8 cellular contexts compared by ENCODE assay signal in the genomic region with DNA sequence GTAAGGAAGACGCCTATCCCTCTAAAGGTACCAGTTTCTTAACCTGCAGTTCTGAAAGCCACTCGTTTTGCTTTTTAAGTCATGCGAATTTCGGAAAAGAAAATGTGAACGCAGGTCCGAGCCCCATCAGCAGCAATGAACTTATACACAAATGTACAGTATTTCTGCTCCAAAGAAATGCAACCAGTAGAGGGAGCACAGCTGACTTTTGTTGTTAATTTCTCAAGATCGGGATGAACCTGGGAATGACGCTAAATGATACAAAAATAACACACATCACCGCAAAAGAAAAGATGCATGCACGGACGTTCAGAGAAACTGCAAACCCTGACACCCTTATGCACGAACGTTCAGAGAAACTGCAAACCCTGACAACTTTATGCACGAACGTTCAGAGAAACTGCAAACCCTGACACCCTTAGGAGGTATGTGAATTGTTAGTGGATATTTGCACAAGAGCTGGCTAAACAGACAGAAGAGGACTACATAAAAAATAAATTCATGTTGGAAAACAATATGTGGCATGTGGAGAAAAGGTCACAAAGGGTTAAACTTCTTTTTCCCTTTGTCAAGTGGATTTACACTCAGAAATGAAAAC. TPM values are rescaled to one million over a fixed set of nuclear protein-coding genes. Genes with fewer than 3 reads are reported as not detected.
DNase-seq lines count a peak whose midpoint lies in the region; ATAC-seq and TF ChIP-seq lines count a peak whose summit lies in the region.

No MANE protein-coding gene starts in this region.

- no peaks in the 10 kb centered on the region for H3K36me3 ChIP-seq in DND-41 (ENCODE audit: insufficient read depth, low read length)

- H3K79me2 ChIP-seq in DND-41 (ENCODE audit: insufficient read depth, low read length): peaks cover 2% of the 10 kb centered on the region; the same call in 1 of the 2 replicates

- no peak overlapping the region for H3K27ac ChIP-seq in DND-41 (ENCODE audit: low read length)

- in situ Hi-C loops in T47D (cut with HindIII; ENCODE audit: low pct_unique_long_range_greater_than_20kb, low sequenced_read_pairs): no loop called here

- H2AFZ ChIP-seq in DND-41 (ENCODE audit: low read depth, low read length): no peak overlapping the region

- no peak for DNase-seq in DND-41
- DNase-seq in NAMALWA (ENCODE audit: low spot score): peak; percentile 10
- DNase-seq in T47D (ENCODE audit: low read depth in 1 of 2, low spot score in 1 of 2): peak; percentile 34 to 74
- peak; percentile 38 for DNase-seq in myocyte (ENCODE audit: low read depth)
- no peak for DNase-seq in OCI-M2 (lab: John Stamatoyannopoulos, UW; ENCODE audit: unreplicated experiment)
- no peak for DNase-seq in DMS79 treated with DMSO at 0.1 percent for 48 hours (lab: John Stamatoyannopoulos, UW)

- H3K4me2 ChIP-seq in DND-41 (ENCODE audit: insufficient read depth, low read length): no peak overlapping the region

- H3K27me3 ChIP-seq in DND-41 (ENCODE audit: insufficient read depth, low read length, poor library complexity): no peaks in the 10 kb centered on the region

- peaks cover 3% of the 10 kb centered on the region; the same call in 1 of the 2 replicates for H4K20me1 ChIP-seq in DND-41 (ENCODE audit: insufficient read depth, low read length)

- ATAC-seq in DND-41 (ENCODE audit: insufficient read depth, low read depth) (0 out of 3 replicates have a peak, but pooled peaks have one; percentile 24), HG02759 (IDR thresholded peaks at IDR 0.05; ENCODE audit: unreplicated experiment) (no peak), HG03139 (IDR thresholded peaks at IDR 0.05; ENCODE audit: unreplicated experiment) (no peak)

- no peak overlapping the region for H3K9ac ChIP-seq in DND-41 (ENCODE audit: low read depth, low read length)

- peak; percentile 66 for TF ChIP-seq CTCF in DND-41 (IDR thresholded peaks at IDR 0.05; ENCODE audit: borderline replicate concordance, extremely low read depth, low read length, poor library complexity, severe bottlenecking)

- H3K4me3 ChIP-seq in DND-41 (ENCODE audit: low read depth in 1 of 2, low read length in 2 of 2): no peak overlapping the region

- H3K9me3 ChIP-seq in DND-41 (ENCODE audit: insufficient read depth, low read length, severe bottlenecking): no peaks in the 10 kb centered on the region

- H3K4me1 ChIP-seq in DND-41 (ENCODE audit: insufficient read depth, low read length): no peaks in the 10 kb centered on the region

RNA-seq across cellular contexts. Expression of a gene that starts 3.5 kb away (rescaled TPM):
- 4.9 and 7.8 TPM in 2 replicates for total RNA-seq in myocyte
- 6.0 TPM for polyA plus RNA-seq in myocyte (2012)

Comparison
In these comparisons a context has a peak if more than half of its experiments do, and no peak if none do; other contexts are left out.
1. DNase-seq: peak in NAMALWA (single experiment), T47D (2 of 2) and myocyte (single experiment); none in DND-41 (single experiment), OCI-M2 (single experiment) and DMS79 treated with DMSO at 0.1 percent for 48 hours (single experiment).